ENCODE assay signal across 19 cellular contexts in the genomic region with DNA sequence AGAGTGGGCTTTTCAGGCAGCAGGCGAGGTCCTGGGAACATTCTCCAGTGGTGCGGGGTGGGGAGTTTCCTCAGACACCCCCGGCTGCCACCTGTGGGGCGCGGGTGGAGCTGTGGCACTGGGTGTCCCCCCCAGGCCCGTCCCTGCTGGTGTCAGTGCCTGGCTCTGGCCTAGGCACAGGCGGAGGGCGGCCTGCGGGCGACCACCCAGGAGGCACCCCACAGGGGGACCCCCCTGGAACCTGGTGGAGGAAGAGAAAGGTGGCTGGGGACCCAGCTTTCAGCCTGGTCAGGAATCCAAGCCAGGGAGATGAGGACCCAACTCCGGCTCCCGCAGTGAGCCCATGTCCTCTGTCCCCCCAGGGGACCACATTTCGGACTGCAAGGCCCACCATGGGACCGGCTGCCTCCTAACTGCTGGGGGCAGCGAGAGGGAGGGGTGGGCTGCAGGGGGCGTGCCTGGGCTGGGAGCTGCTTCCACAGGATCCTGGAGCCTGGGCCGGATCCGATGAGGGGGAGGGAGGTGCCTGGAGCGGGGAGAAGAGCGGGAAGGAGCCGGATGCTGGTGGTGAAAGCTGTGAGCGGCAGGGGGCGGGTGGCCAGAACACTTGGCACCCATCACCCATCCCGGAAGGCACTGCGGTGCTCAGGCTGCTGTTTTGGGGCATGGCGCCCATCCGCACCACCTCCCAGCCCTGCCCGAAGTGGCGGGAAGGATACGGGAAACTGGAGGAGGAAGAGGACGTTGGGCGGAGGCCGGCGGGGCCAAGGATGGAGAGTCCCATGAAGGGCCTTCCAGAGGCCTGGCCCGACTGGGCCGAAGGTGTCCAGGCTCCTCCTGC. TPM values are rescaled to one million over a fixed set of nuclear protein-coding genes. Genes with fewer than 3 reads are reported as not detected.
DNase-seq lines count a peak whose midpoint lies in the region; ATAC-seq and TF ChIP-seq lines count a peak whose summit lies in the region.
"Had no signal": no experiment of that assay in that cellular context is flagged by ENCODE, and none has a peak within 500 bp of the region (broad histone marks: within the 10 kb centered on the region; RNA-seq: fewer than 3 reads in every experiment).

No MANE protein-coding gene starts in this region.

- no peaks in the 10 kb centered on the region for H3K9me3 ChIP-seq in Panc1 (ENCODE audit: control insufficient read depth, insufficient read depth, low read depth, low read length)
- no peaks in the 10 kb centered on the region for H3K9me3 ChIP-seq in lower lobe of right lung
- H3K9me3 ChIP-seq in thoracic aorta, result no peaks in the 10 kb centered on the region
- H3K9me3 ChIP-seq: gastrocnemius medialis had no signal

- H3K4me3 ChIP-seq in Panc1 (ENCODE audit: low read depth in 2 of 2, low read length in 2 of 2) (no peak overlapping the region), dorsolateral prefrontal cortex (peak overlapping the region in 1 of 59 donors; percentile 6), lower lobe of right lung (no peak overlapping the region), thoracic aorta (no peak overlapping the region)
- H3K4me3 ChIP-seq: gastrocnemius medialis had no signal

- H3K27ac ChIP-seq in Panc1 (ENCODE audit: low read length), result peak overlapping the region; percentile 23; the same call in 1 of the 2 replicates
- H3K27ac ChIP-seq in dorsolateral prefrontal cortex, result peak overlapping the region in 53 of 59 donors; percentile 4 to 93 (median 77)
- peak overlapping the region; percentile 36 for H3K27ac ChIP-seq in lower lobe of right lung
- peak overlapping the region; percentile 42 to 99 for H3K27ac ChIP-seq in thoracic aorta
- H3K27ac ChIP-seq: VCaP had no signal

- no peak for DNase-seq in Panc1 (ENCODE audit: low read depth, low spot score)
- peak in 5 of 10 donors; percentile 58 to 69 (median 63) for DNase-seq in dorsolateral prefrontal cortex
- peak; percentile 43 for DNase-seq in lower lobe of right lung
- no peak for DNase-seq in thoracic aorta (ENCODE audit: low spot score)
- DNase-seq in middle frontal gyrus (ENCODE audit: extremely low spot score, low spot score), result no peak
- DNase-seq: activated CD4-positive, alpha-beta T cell treated with anti-CD3 and anti-CD28 coated beads, Interleukin-2, amount 50 U/mL, for 48 hours; activated naive CD4-positive, alpha-beta T cell treated with Interleukin-2 at 50 U/mL for 16 hours; activated T-cell treated with anti-CD3 and anti-CD28 coated beads for 4 hours; gastrocnemius medialis; NCI-H1930; nephron progenitor cell; SHP77; stimulated activated CD4-positive, alpha-beta T cell treated with anti-CD3 and anti-CD28 coated beads, Interleukin-15, amount 100 ng/mL, for 24 hours had no signal

- no TSS peak for BruUV-seq in Panc1 (replicated peaks; lab: Mats Ljungman, UMichigan)

- TF ChIP-seq CTCF in Panc1 (IDR thresholded peaks at IDR 0.05) (no peak), dorsolateral prefrontal cortex (IDR thresholded peaks at IDR 0.05 in 54 of 56, conservative IDR thresholded peaks at IDR 0.05 in 2 of 56; ENCODE audit: low read depth in 1 of 56, partially characterized antibody in 56 of 56) (peak in 1 of 56 donors; percentile 6), lower lobe of right lung (IDR thresholded peaks at IDR 0.05) (no peak), thoracic aorta (IDR thresholded peaks at IDR 0.05) (no peak)

- in situ Hi-C loops in Panc1 (cut with HindIII; ENCODE audit: low pct_unique_long_range_greater_than_20kb, low sequenced_read_pairs), result no loop called here

- ATAC-seq in Panc1 (no peak), lower lobe of right lung (no peak), thoracic aorta (ENCODE audit: insufficient number of reproducible peaks, low FRiP score, low read depth) (no peak), GM19324 (IDR thresholded peaks at IDR 0.05; ENCODE audit: low FRiP score, unreplicated experiment) (no peak), HG02588 (IDR thresholded peaks at IDR 0.05; ENCODE audit: unreplicated experiment) (no peak)
- ATAC-seq: gastrocnemius medialis; stimulated activated memory B cell treated with anti-CD40 and anti-IgM and Interleukin-4, amounts not matched to agents 10 μg/mL and 1 μg/mL and 100 μg/mL, for 72 hours had no signal

- intact Hi-C loops in Panc1 (cut with micrococcal nuclease; ENCODE audit: unreplicated experiment) (no loop called here), dorsolateral prefrontal cortex (cut with DNase I) (no loop called here), lower lobe of right lung (cut with DNase I) (no loop called here)

- H3K4me1 ChIP-seq in Panc1 (ENCODE audit: control insufficient read depth, insufficient read depth, low read length), result peaks cover 41% of the 10 kb centered on the region
- H3K4me1 ChIP-seq in lower lobe of right lung, result peaks cover 13% of the 10 kb centered on the region
- H3K4me1 ChIP-seq in thoracic aorta (ENCODE audit: control insufficient read depth in 1 of 2, low read depth in 2 of 2), result peaks cover 28 to 44% of the 10 kb centered on the region in 2 donors

- H3K27me3 ChIP-seq in Panc1 (ENCODE audit: control insufficient read depth, insufficient read depth, low read length) (no peaks in the 10 kb centered on the region), dorsolateral prefrontal cortex (no peaks in the 10 kb centered on the region), lower lobe of right lung (ENCODE audit: low read depth) (no peaks in the 10 kb centered on the region), thoracic aorta (replicated peaks; ENCODE audit: insufficient read depth) (no peaks in the 10 kb centered on the region)
- H3K27me3 ChIP-seq: gastrocnemius medialis had no signal

- H3K36me3 ChIP-seq in Panc1 (ENCODE audit: control insufficient read depth, insufficient read depth, low read length), result no peaks in the 10 kb centered on the region; the same call in 1 of the 2 replicates
- H3K36me3 ChIP-seq in lower lobe of right lung, result peaks cover 62% of the 10 kb centered on the region
- peaks cover 52% of the 10 kb centered on the region for H3K36me3 ChIP-seq in thoracic aorta

- POLR2A ChIA-PET in Panc1 (lab: Charles Lee), result interaction anchor here (1.2 kb wide), 1 partner anchor 12 kb away, joined by 3 read pairs; the partner anchor contains the start of gene TIMM44

- CTCF ChIA-PET in Panc1 (lab: Charles Lee), result interaction anchor here (0.7 kb wide), 2 partner anchors 10 to 130 kb away, joined by 3 read pairs; no protein-coding TSS in a partner anchor

RNA-seq across cellular contexts. Expression of gene CTXN1, which starts 5.5 kb away (rescaled TPM):
- total RNA-seq in Panc1 (2021; ENCODE audit: unreplicated experiment), result 89.4 TPM
- polyA plus RNA-seq in Panc1 (2012; ENCODE audit: insufficient read length), result 269 TPM
- total RNA-seq in dorsolateral prefrontal cortex, result 100 to 1,000 TPM in 78 of 120 experiments, 10 to 100 TPM in 42; 38.0 to 212 (median 112) TPM
- total RNA-seq in lower lobe of right lung, result 5.8 TPM
- under 1 TPM in 1 of 2 donors, not detected in 1; 0.54 TPM for total RNA-seq in thoracic aorta
- total RNA-seq: gastrocnemius medialis had no signal

RNA-seq across cellular contexts. Expression of gene SNAPC2, which starts 11.3 kb away (rescaled TPM):
- 63.0 TPM for total RNA-seq in Panc1 (2021; ENCODE audit: unreplicated experiment)
- 64.0 TPM for polyA plus RNA-seq in Panc1 (2012; ENCODE audit: insufficient read length)
- 10 to 100 TPM; 11.3 to 27.9 (median 16.9) TPM for total RNA-seq in dorsolateral prefrontal cortex
- 17.6 TPM for total RNA-seq in lower lobe of right lung
- 10 to 100 TPM; 13.3 to 26.1 TPM for total RNA-seq in thoracic aorta

RNA-seq across cellular contexts. Expression of gene TIMM44, which starts 12.0 kb away (rescaled TPM):
- total RNA-seq in Panc1 (2021; ENCODE audit: unreplicated experiment), result 105 TPM
- polyA plus RNA-seq in Panc1 (2012; ENCODE audit: insufficient read length), result 123 TPM
- 100 to 1,000 TPM in 1 of 120 experiments, 10 to 100 TPM in 119; 34.5 to 109 (median 53.7) TPM for total RNA-seq in dorsolateral prefrontal cortex
- 45.2 TPM for total RNA-seq in lower lobe of right lung
- total RNA-seq in thoracic aorta, result 10 to 100 TPM; 51.2 to 77.6 TPM

RNA-seq across cellular contexts. Expression of gene TGFBR3L, which starts 16.8 kb away (rescaled TPM):
- 12.5 TPM for total RNA-seq in Panc1 (2021; ENCODE audit: unreplicated experiment)
- polyA plus RNA-seq in Panc1 (2012; ENCODE audit: insufficient read length), result 38.6 TPM
- 10 to 100 TPM in 119 of 120 experiments, 1 to 10 TPM in 1; 9.8 to 66.3 (median 34.6) TPM for total RNA-seq in dorsolateral prefrontal cortex
- total RNA-seq in lower lobe of right lung, result 2.1 TPM
- not detected for total RNA-seq in thoracic aorta
- total RNA-seq: H4, lung microvascular endothelial cell had no signal

RNA-seq across cellular contexts. Expression of gene MAP2K7, which starts 27.8 kb away (rescaled TPM):
- total RNA-seq in Panc1 (2021; ENCODE audit: unreplicated experiment), result 32.9 TPM
- polyA plus RNA-seq in Panc1 (2012; ENCODE audit: insufficient read length), result 35.2 TPM
- 10 to 100 TPM; 28.0 to 51.9 (median 39.4) TPM for total RNA-seq in dorsolateral prefrontal cortex
- total RNA-seq in lower lobe of right lung, result 38.6 TPM
- 10 to 100 TPM; 15.2 to 16.9 TPM for total RNA-seq in thoracic aorta

Comparison
In these comparisons a context has a peak if more than half of its experiments do, and no peak if none do; other contexts are left out.
1. H3K27ac ChIP-seq: peak in every context shown above with its lines; median percentile 77 in dorsolateral prefrontal cortex; 70 in thoracic aorta; 36 in lower lobe of right lung; 23 in Panc1.